13 cellular contexts compared by ENCODE assay signal in the genomic region with DNA sequence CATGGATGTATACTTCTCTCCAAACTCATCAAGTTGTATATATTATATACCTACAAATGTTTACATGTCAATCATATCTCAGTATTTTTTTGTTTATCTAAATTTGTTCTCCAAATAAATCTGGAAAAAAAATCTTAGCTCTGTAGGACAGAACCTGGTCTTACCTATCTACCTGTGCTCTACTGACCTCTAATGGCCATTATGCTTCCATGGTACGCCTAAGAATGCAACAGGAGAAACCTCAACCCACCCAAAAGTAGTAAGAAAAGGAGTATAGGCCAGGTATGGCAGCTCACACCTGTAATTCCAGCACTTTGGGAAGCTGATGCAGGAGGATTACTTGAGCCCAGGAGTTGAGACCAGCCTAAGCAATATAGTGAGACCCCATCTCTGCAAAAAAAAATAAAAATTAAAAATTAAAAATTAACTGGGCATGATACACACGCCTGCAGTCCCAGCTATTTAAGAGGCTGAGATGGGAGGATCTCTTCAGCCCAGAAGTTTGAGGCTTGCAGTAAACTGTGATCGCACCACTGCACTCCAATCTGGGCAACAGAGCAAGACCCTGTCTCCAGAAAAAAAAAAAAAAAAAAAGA. TPM values are rescaled to one million over a fixed set of nuclear protein-coding genes. Genes with fewer than 3 reads are reported as not detected.
A peak's percentile ranks its signal among the peaks of the same experiment; 100 is the strongest.
DNase-seq lines count a peak whose midpoint lies in the region; ATAC-seq and TF ChIP-seq lines count a peak whose summit lies in the region.
"Had no signal": no experiment of that assay in that cellular context is flagged by ENCODE, and none has a peak within 500 bp of the region (broad histone marks: within the 10 kb centered on the region; RNA-seq: fewer than 3 reads in every experiment).

No MANE protein-coding gene starts in this region.

- no peak for ATAC-seq in HG03280 (IDR thresholded peaks at IDR 0.05; ENCODE audit: unreplicated experiment)
- ATAC-seq in left colon: no peak
- no peak for ATAC-seq in activated CD8-positive, alpha-beta memory T cell treated with anti-CD3 and anti-CD28 coated beads, Interleukin-2, amount 10 ng/mL, durations not matched to agents 7 days and 5 days

- CTCF ChIA-PET in A673 (lab: Charles Lee): no interaction called here
- CTCF ChIA-PET in activated CD8-positive, alpha-beta memory T cell treated with anti-CD3 and anti-CD28 coated beads, Interleukin-2, amount 10 ng/mL, durations not matched to agents 7 days and 5 days (lab: Charles Lee): interaction anchor here (0.6 to 1.2 kb wide), 2 partner anchors 9 to 48 kb away, joined by 3 read pairs; no protein-coding TSS in a partner anchor

- no peaks in the 10 kb centered on the region for H3K36me3 Mint-ChIP-seq in activated CD8-positive, alpha-beta memory T cell treated with anti-CD3 and anti-CD28 coated beads, Interleukin-2, amount 10 ng/mL, durations not matched to agents 7 days and 5 days

- H3K4me1 Mint-ChIP-seq in activated CD8-positive, alpha-beta memory T cell treated with anti-CD3 and anti-CD28 coated beads, Interleukin-2, amount 10 ng/mL, durations not matched to agents 7 days and 5 days: no peaks in the 10 kb centered on the region
- H3K4me1 Mint-ChIP-seq: activated CD4-positive, alpha-beta T cell treated with anti-CD3 and anti-CD28 coated beads, Interleukin-2, amount 10 ng/mL, durations not matched to agents 24 days and 14 days had no signal

- H3K9me3 Mint-ChIP-seq in activated CD8-positive, alpha-beta memory T cell treated with anti-CD3 and anti-CD28 coated beads, Interleukin-2, amount 10 ng/mL, durations not matched to agents 7 days and 5 days (ENCODE audit: low read depth): no peaks in the 10 kb centered on the region

- intact Hi-C loops in A673 (cut with micrococcal nuclease; ENCODE audit: unreplicated experiment): no loop called here
- intact Hi-C loops in left colon (cut with DNase I, micrococcal nuclease): no loop called here

- POLR2A ChIA-PET in A673 (lab: Charles Lee; ENCODE audit: low non-redundant PET): no interaction called here

- H3K4me1 ChIP-seq in A673 (ENCODE audit: insufficient read depth, low read length, poor library complexity, severe bottlenecking): no peaks in the 10 kb centered on the region

- no peaks in the 10 kb centered on the region for H3K9me3 ChIP-seq in A673 (ENCODE audit: low read depth, low read length, poor library complexity, severe bottlenecking)
- H3K9me3 ChIP-seq: thoracic aorta had no signal

- no peak overlapping the region for H3K4me3 Mint-ChIP-seq in activated CD8-positive, alpha-beta memory T cell treated with anti-CD3 and anti-CD28 coated beads, Interleukin-2, amount 10 ng/mL, durations not matched to agents 7 days and 5 days
- H3K4me3 Mint-ChIP-seq: activated CD4-positive, alpha-beta T cell treated with anti-CD3 and anti-CD28 coated beads, Interleukin-2, amount 10 ng/mL, durations not matched to agents 24 days and 14 days; CD4-positive, alpha-beta memory T cell had no signal

- no peaks in the 10 kb centered on the region for H3K27me3 Mint-ChIP-seq in activated CD8-positive, alpha-beta memory T cell treated with anti-CD3 and anti-CD28 coated beads, Interleukin-2, amount 10 ng/mL, durations not matched to agents 7 days and 5 days
- H3K27me3 Mint-ChIP-seq: activated CD4-positive, alpha-beta T cell treated with anti-CD3 and anti-CD28 coated beads, Interleukin-2, amount 10 ng/mL, durations not matched to agents 24 days and 14 days; CD4-positive, alpha-beta memory T cell had no signal

- peak; percentile 30; the same call in 1 of the 2 replicates for TF ChIP-seq CTCF in A673 (conservative IDR thresholded peaks at IDR 0.05; ENCODE audit: low read depth, low read length)
- peak; percentile 45 for TF ChIP-seq CTCF in GM12873 (IDR thresholded peaks at IDR 0.05; ENCODE audit: insufficient read depth, low read depth, low read length, missing control alignments)

- no peaks in the 10 kb centered on the region for H3K36me3 ChIP-seq in A673 (ENCODE audit: insufficient read depth, low read length, poor library complexity, severe bottlenecking)
- H3K36me3 ChIP-seq: thoracic aorta had no signal

- no peak overlapping the region for H3K27ac ChIP-seq in A673 (ENCODE audit: low read depth, low read length, poor library complexity, severe bottlenecking)
- H3K27ac ChIP-seq: thoracic aorta had no signal

- H3K27ac Mint-ChIP-seq in activated CD8-positive, alpha-beta memory T cell treated with anti-CD3 and anti-CD28 coated beads, Interleukin-2, amount 10 ng/mL, durations not matched to agents 7 days and 5 days: no peak overlapping the region
- H3K27ac Mint-ChIP-seq: activated CD4-positive, alpha-beta T cell treated with anti-CD3 and anti-CD28 coated beads, Interleukin-2, amount 10 ng/mL, durations not matched to agents 24 days and 14 days; CD4-positive, alpha-beta memory T cell had no signal

- BruUV-seq in A673 (replicated peaks; lab: Mats Ljungman, UMichigan): no TSS peak

- no peaks in the 10 kb centered on the region for H3K27me3 ChIP-seq in A673 (replicated peaks; ENCODE audit: insufficient read depth, low read depth, low read length, poor library complexity)

- DNase-seq in A673 (ENCODE audit: low spot score) (peak; percentile 21), NCI-H526 treated with DMSO at 0.1 percent for 48 hours (lab: John Stamatoyannopoulos, UW) (peak; percentile 22), cerebellar cortex (ENCODE audit: low spot score) (peak; percentile 40), retina (no peak), left colon (no peak)
- no peak for DNase-seq in activated CD8-positive, alpha-beta memory T cell treated with anti-CD3 and anti-CD28 coated beads, Interleukin-2, amount 10 ng/mL, durations not matched to agents 7 days and 5 days
- DNase-seq: activated CD4-positive, alpha-beta T cell treated with anti-CD3 and anti-CD28 coated beads, Interleukin-2, amount 10 ng/mL, durations not matched to agents 24 days and 14 days; stimulated activated CD4-positive, alpha-beta T cell treated with anti-CD3 and anti-CD28 coated beads, Interleukin-4, amount 100 ng/mL, for 4 hours had no signal

- H3K4me3 ChIP-seq in A673 (ENCODE audit: low read depth, low read length, poor library complexity, severe bottlenecking): no peak overlapping the region
- H3K4me3 ChIP-seq: thoracic aorta had no signal

RNA-seq across cellular contexts. Expression of a gene that starts 8.7 kb away (rescaled TPM):
- total RNA-seq in A673 (2021): not detected in 2 replicates
- not detected for total RNA-seq in left colon
- total RNA-seq in activated CD8-positive, alpha-beta memory T cell treated with anti-CD3 and anti-CD28 coated beads, Interleukin-2, amount 10 ng/mL, durations not matched to agents 7 days and 5 days: not detected
- total RNA-seq: activated CD4-positive, alpha-beta T cell treated with anti-CD3 and anti-CD28 coated beads, Interleukin-2, amount 10 ng/mL, durations not matched to agents 24 days and 14 days; CD4-positive, alpha-beta memory T cell; HT1080; thoracic aorta had no signal

RNA-seq across cellular contexts. Expression of a gene that starts 19.0 kb away (rescaled TPM):
- total RNA-seq in A673 (2021) (not detected in 2 replicates), left colon (not detected)
- total RNA-seq in activated CD8-positive, alpha-beta memory T cell treated with anti-CD3 and anti-CD28 coated beads, Interleukin-2, amount 10 ng/mL, durations not matched to agents 7 days and 5 days: not detected
- total RNA-seq: activated CD4-positive, alpha-beta T cell treated with anti-CD3 and anti-CD28 coated beads, Interleukin-2, amount 10 ng/mL, durations not matched to agents 24 days and 14 days; CD4-positive, alpha-beta memory T cell; HT1080; thoracic aorta had no signal

RNA-seq across cellular contexts. Expression of a gene that starts 24.2 kb away (rescaled TPM):
- not detected in 2 replicates for total RNA-seq in A673 (2021)
- not detected for total RNA-seq in left colon
- total RNA-seq in activated CD8-positive, alpha-beta memory T cell treated with anti-CD3 and anti-CD28 coated beads, Interleukin-2, amount 10 ng/mL, durations not matched to agents 7 days and 5 days: not detected
- total RNA-seq: activated CD4-positive, alpha-beta T cell treated with anti-CD3 and anti-CD28 coated beads, Interleukin-2, amount 10 ng/mL, durations not matched to agents 24 days and 14 days; CD4-positive, alpha-beta memory T cell; HT1080; thoracic aorta had no signal

RNA-seq across cellular contexts. Expression of a gene that starts 57.1 kb away (rescaled TPM):
- not detected in 2 replicates for total RNA-seq in A673 (2021)
- total RNA-seq in left colon: not detected
- not detected for total RNA-seq in activated CD8-positive, alpha-beta memory T cell treated with anti-CD3 and anti-CD28 coated beads, Interleukin-2, amount 10 ng/mL, durations not matched to agents 7 days and 5 days
- total RNA-seq: activated CD4-positive, alpha-beta T cell treated with anti-CD3 and anti-CD28 coated beads, Interleukin-2, amount 10 ng/mL, durations not matched to agents 24 days and 14 days; CD4-positive, alpha-beta memory T cell; HT1080; thoracic aorta had no signal

RNA-seq across cellular contexts. Expression of a gene that starts 58.0 kb away (rescaled TPM):
- total RNA-seq in A673 (2021) (31.8 and 31.9 TPM in 2 replicates), left colon (10 to 100 TPM in 1 of 2 donors, 1 to 10 TPM in 1; 9.6 to 11.1 TPM)
- 10 to 100 TPM; 22.4 to 24.4 TPM for total RNA-seq in activated CD8-positive, alpha-beta memory T cell treated with anti-CD3 and anti-CD28 coated beads, Interleukin-2, amount 10 ng/mL, durations not matched to agents 7 days and 5 days

Comparison
In these comparisons a context has a peak if more than half of its experiments do, and no peak if none do; other contexts are left out.
1. DNase-seq: peak in A673 (single experiment), NCI-H526 treated with DMSO at 0.1 percent for 48 hours (single experiment) and cerebellar cortex (single experiment); none in retina (single experiment), left colon (0 of 2) and activated CD8-positive, alpha-beta memory T cell treated with anti-CD3 and anti-CD28 coated beads, Interleukin-2, amount 10 ng/mL, durations not matched to agents 7 days and 5 days (single experiment).